6 cellular contexts compared by ENCODE assay signal in genomic region chr11:1876361-1877063, GRCh38. TPM values are rescaled to one million over a fixed set of nuclear protein-coding genes. Genes with fewer than 3 reads are reported as not detected.
DNase-seq lines count a peak whose midpoint lies in the region; ATAC-seq and TF ChIP-seq lines count a peak whose summit lies in the region.

No MANE protein-coding gene starts in this region.

- peak overlapping the region; percentile 24 for H2BK120ac ChIP-seq in trophoblast cell (ENCODE audit: insufficient read depth, low read length, poor library complexity)

- peak overlapping the region; percentile 4 for H3K14ac ChIP-seq in trophoblast cell (ENCODE audit: low read length)

- no peak overlapping the region for H3K9ac ChIP-seq in trophoblast cell (ENCODE audit: low read length)

- peaks cover 0 to 15% of the 10 kb centered on the region in 2 donors for H3K4me1 ChIP-seq in breast epithelium
- peaks cover 20 to 21% of the 10 kb centered on the region in 2 experiments for H3K4me1 ChIP-seq in trophoblast cell (ENCODE audit: control insufficient read depth in 1 of 2, insufficient read depth in 2 of 2, low read length in 2 of 2)

- H3K27ac ChIP-seq in breast epithelium, result peak overlapping the region; percentile 58 to 97
- peak overlapping the region; percentile 49 for H3K27ac ChIP-seq in trophoblast cell (ENCODE audit: low read depth, low read length)

- DNase-seq in DMS153 (lab: John Stamatoyannopoulos, UW), result peak; percentile 10
- no peak for DNase-seq in DMS153 treated with DMSO at 0.1 percent for 48 hours (lab: John Stamatoyannopoulos, UW; ENCODE audit: unreplicated experiment)
- DNase-seq in breast epithelium (ENCODE audit: low spot score in 2 of 2), result no peak
- peak in 1 of 2 donors; percentile 48 for DNase-seq in trophoblast cell

- H2AK5ac ChIP-seq in trophoblast cell (ENCODE audit: low read length), result peak overlapping the region; percentile 87

- intact Hi-C loops in breast epithelium (cut with DNase I; ENCODE audit: low total_unique reads), result no loop called here

- peak overlapping the region; percentile 8 for H2AFZ ChIP-seq in trophoblast cell (ENCODE audit: insufficient read depth, low read length, poor library complexity)

- peak overlapping the region; percentile 49 for H3K18ac ChIP-seq in trophoblast cell (ENCODE audit: low read length)

- H4K12ac ChIP-seq in trophoblast cell (ENCODE audit: low read depth, low read length), result peak overlapping the region; percentile 50

- H3K4me3 ChIP-seq in breast epithelium (peak overlapping the region in 2 of 3 donors; percentile 11 to 46), trophoblast cell (ENCODE audit: low read depth, low read length) (no peak overlapping the region)

- no peak overlapping the region for H3K4me2 ChIP-seq in trophoblast cell (ENCODE audit: low read length)

- no peak overlapping the region for H3K23ac ChIP-seq in trophoblast cell (ENCODE audit: low read length)

- H3K79me1 ChIP-seq in trophoblast cell (ENCODE audit: low read length), result peaks cover 34% of the 10 kb centered on the region

- H3K9me3 ChIP-seq in breast epithelium (no peaks in the 10 kb centered on the region), trophoblast cell (ENCODE audit: insufficient read depth, low read depth, low read length) (no peaks in the 10 kb centered on the region)

- TF ChIP-seq POLR2A in breast epithelium (IDR thresholded peaks at IDR 0.05), result no peak

- H3K36me3 ChIP-seq in breast epithelium (no peaks in the 10 kb centered on the region), trophoblast cell (ENCODE audit: control insufficient read depth in 1 of 2, insufficient read depth in 2 of 2, low read length in 2 of 2) (no peaks in the 10 kb centered on the region)

- H3K4ac ChIP-seq in trophoblast cell (ENCODE audit: low read depth, low read length), result peak overlapping the region; percentile 41

- no CpG with 5 or more reads among the region's 26 CpGs for WGBS in trophoblast cell (ENCODE audit: extremely low coverage, insufficient coverage, insufficient read length)

- peak; percentile 27 to 55 (median 39) for TF ChIP-seq CTCF in breast epithelium (IDR thresholded peaks at IDR 0.05)

- H3K27me3 ChIP-seq in breast epithelium, result no peaks in the 10 kb centered on the region
- no peaks in the 10 kb centered on the region for H3K27me3 ChIP-seq in trophoblast cell (ENCODE audit: insufficient read depth, low read length)

- peak overlapping the region; percentile 46 for H2BK5ac ChIP-seq in trophoblast cell (ENCODE audit: low read depth, low read length, poor library complexity)

- peaks cover 3% of the 10 kb centered on the region for H3K79me2 ChIP-seq in trophoblast cell (ENCODE audit: control insufficient read depth, insufficient read depth, low read length, poor library complexity)

- H2BK12ac ChIP-seq in trophoblast cell (ENCODE audit: low read length), result peak overlapping the region; percentile 85

- H4K91ac ChIP-seq in trophoblast cell (ENCODE audit: low read depth, low read length), result peak overlapping the region; percentile 90

- no peak for ATAC-seq in HG02840 (IDR thresholded peaks at IDR 0.05; ENCODE audit: low FRiP score, unreplicated experiment)
- no peak for ATAC-seq in GM18907 (IDR thresholded peaks at IDR 0.05; ENCODE audit: unreplicated experiment)

- H4K8ac ChIP-seq in trophoblast cell (ENCODE audit: low read depth, low read length), result peak overlapping the region; percentile 59

RNA-seq across cellular contexts. Expression of gene PRR33, which starts 15.2 kb away (rescaled TPM):
- total RNA-seq in breast epithelium, result not detected
- not detected in 2 replicates for polyA plus RNA-seq in trophoblast cell (2013)

RNA-seq across cellular contexts. Expression of gene LSP1, which starts 23.6 kb away (rescaled TPM):
- 10 to 100 TPM; 21.4 to 36.0 (median 23.6) TPM for total RNA-seq in breast epithelium
- 0.67 and 0.68 TPM in 2 replicates for polyA plus RNA-seq in trophoblast cell (2013)

RNA-seq across cellular contexts. Expression of gene TNNI2, which starts 37.7 kb away (rescaled TPM):
- 1 to 10 TPM in 2 of 3 donors, not detected in 1; 1.6 to 5.6 TPM for total RNA-seq in breast epithelium
- polyA plus RNA-seq in trophoblast cell (2013), result 1.1 and 1.7 TPM in 2 replicates

RNA-seq across cellular contexts. Expression of gene SYT8, which starts 41.7 kb away (rescaled TPM):
- total RNA-seq in breast epithelium, result 10 to 100 TPM in 2 of 3 donors, not detected in 1; 10.7 to 12.1 TPM
- polyA plus RNA-seq in trophoblast cell (2013), result 1.1 and 1.4 TPM in 2 replicates

RNA-seq across cellular contexts. Expression of gene TNNT3, which starts 43.0 kb away (rescaled TPM):
- 1 to 10 TPM; 3.5 to 8.2 (median 3.6) TPM for total RNA-seq in breast epithelium
- polyA plus RNA-seq in trophoblast cell (2013), result 4.2 and 4.5 TPM in 2 replicates
